ENCODE assay signal across 14 cellular contexts in genomic region chr2:104448661-104449410, GRCh38.
"Had no signal": no experiment of that assay in that cellular context is flagged by ENCODE, and none has a peak within 500 bp of the region (broad histone marks: within the 10 kb centered on the region; RNA-seq: fewer than 3 reads in every experiment).

No MANE protein-coding gene starts in this region.

- H3K9me3 Mint-ChIP-seq: activated CD4-positive, alpha-beta memory T cell treated with anti-CD3 and anti-CD28 coated beads for 36 hours; stimulated activated effector memory CD8-positive, alpha-beta T cell treated with anti-CD3 and anti-CD28 coated beads, Interleukin-12 subunit alpha, Interleukin-12 subunit beta, amount 100 ng/mL, for 72 hours had no signal

- DNase-seq: activated CD4-positive, alpha-beta memory T cell treated with anti-CD3 and anti-CD28 coated beads for 36 hours; activated CD4-positive, alpha-beta T cell treated with anti-CD3 and anti-CD28 coated beads for 1 hour; activated CD8-positive, alpha-beta memory T cell treated with anti-CD3 and anti-CD28 coated beads, Interleukin-2, amount 50 U/mL, for 4 hours; body of pancreas; cerebellar nuclear complex; mesendoderm; posterior cingulate gyrus; SJCRH30; small intestine; T1000; trophoblast cell had no signal

- H3K4me3 Mint-ChIP-seq: activated CD4-positive, alpha-beta memory T cell treated with anti-CD3 and anti-CD28 coated beads for 36 hours; neural crest cell; stimulated activated effector memory CD8-positive, alpha-beta T cell treated with anti-CD3 and anti-CD28 coated beads, Interleukin-12 subunit alpha, Interleukin-12 subunit beta, amount 100 ng/mL, for 72 hours had no signal

- H3K27me3 Mint-ChIP-seq: activated CD4-positive, alpha-beta memory T cell treated with anti-CD3 and anti-CD28 coated beads for 36 hours had no signal

- H3K4me1 Mint-ChIP-seq: stimulated activated effector memory CD8-positive, alpha-beta T cell treated with anti-CD3 and anti-CD28 coated beads, Interleukin-12 subunit alpha, Interleukin-12 subunit beta, amount 100 ng/mL, for 72 hours had no signal

- H3K36me3 Mint-ChIP-seq: activated CD4-positive, alpha-beta memory T cell treated with anti-CD3 and anti-CD28 coated beads for 36 hours; stimulated activated effector memory CD8-positive, alpha-beta T cell treated with anti-CD3 and anti-CD28 coated beads, Interleukin-12 subunit alpha, Interleukin-12 subunit beta, amount 100 ng/mL, for 72 hours had no signal

- ATAC-seq: body of pancreas; esophagus mucosa; stimulated activated effector memory CD8-positive, alpha-beta T cell treated with anti-CD3 and anti-CD28 coated beads, Interleukin-12 subunit alpha, Interleukin-12 subunit beta, amount 100 ng/mL, for 72 hours had no signal

- H3K27ac Mint-ChIP-seq: activated CD4-positive, alpha-beta memory T cell treated with anti-CD3 and anti-CD28 coated beads for 36 hours; stimulated activated effector memory CD8-positive, alpha-beta T cell treated with anti-CD3 and anti-CD28 coated beads, Interleukin-12 subunit alpha, Interleukin-12 subunit beta, amount 100 ng/mL, for 72 hours had no signal
